In the genomic region with DNA sequence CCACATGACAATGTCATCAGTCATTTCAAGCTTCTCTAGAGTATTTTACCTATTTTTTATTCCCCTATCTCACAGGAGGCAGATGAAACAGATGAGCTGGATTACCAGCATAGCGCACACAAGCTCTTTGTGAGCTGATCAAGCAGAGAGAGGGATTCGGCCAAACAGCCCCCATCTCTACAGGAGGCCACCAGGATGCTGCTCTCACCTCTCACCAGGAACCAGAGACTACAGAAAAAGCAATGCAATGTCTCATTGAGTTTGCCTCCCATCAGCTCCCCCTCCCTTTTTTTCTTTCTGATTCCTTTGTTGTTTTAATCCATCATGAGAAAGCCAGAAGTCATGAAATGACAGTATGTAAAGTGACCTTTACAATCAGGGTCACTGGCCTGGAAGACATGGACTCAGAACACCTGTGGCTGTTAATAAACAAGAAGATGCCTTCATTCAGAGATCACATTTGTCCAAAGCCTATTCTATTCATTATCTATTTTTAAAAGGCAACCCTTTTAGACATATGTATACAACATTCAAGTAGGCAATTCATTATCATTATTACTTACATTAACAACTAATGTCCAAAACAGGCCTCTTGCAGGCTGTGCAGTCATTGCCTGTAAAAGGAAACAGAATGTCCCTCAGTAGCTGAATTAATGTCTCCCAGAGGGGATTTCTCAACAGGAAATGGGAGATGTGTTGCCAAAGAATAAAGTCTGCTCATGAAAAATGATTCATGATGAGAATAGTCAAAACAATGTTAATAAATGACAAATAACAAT, we compare ENCODE assay signal across 12 cellular contexts.
DNase-seq lines count a peak whose midpoint lies in the region; ATAC-seq and TF ChIP-seq lines count a peak whose summit lies in the region.
"Had no signal": no experiment of that assay in that cellular context is flagged by ENCODE, and none has a peak within 500 bp of the region (broad histone marks: within the 10 kb centered on the region; RNA-seq: fewer than 3 reads in every experiment).

No MANE protein-coding gene starts in this region.

- peaks cover 13% of the 10 kb centered on the region for H3K4me1 Mint-ChIP-seq in osteocyte (ENCODE audit: unreplicated experiment)

- no peaks in the 10 kb centered on the region for H3K36me3 Mint-ChIP-seq in osteocyte (ENCODE audit: unreplicated experiment)

- DNase-seq in GM03348 (ENCODE audit: low spot score) = peak; percentile 48
- DNase-seq in RWPE2 (ENCODE audit: low spot score) = no peak
- DNase-seq in fibroblast of pulmonary artery (ENCODE audit: low read depth) = peak; percentile 93
- DNase-seq in osteocyte (ENCODE audit: extremely low spot score, unreplicated experiment) = no peak
- DNase-seq in GM13976 (ENCODE audit: low spot score) = no peak
- DNase-seq in NCI-H1436 (lab: John Stamatoyannopoulos, UW) = no peak
- DNase-seq in NOMO-1 treated with DMSO at 0.1 percent for 48 hours (lab: John Stamatoyannopoulos, UW; ENCODE audit: unreplicated experiment) = no peak
- DNase-seq in GM20000 (ENCODE audit: low spot score) = no peak
- DNase-seq: activated T-cell treated with anti-CD3 and anti-CD28 coated beads, Interleukin-2, amount 50 U/mL, for 24 hours; DMS79 treated with DMSO at 0.1 percent for 48 hours; NCI-H1092 treated with DMSO at 0.1 percent for 48 hours; upper lobe of left lung had no signal

- peak overlapping the region; percentile 90 for H3K27ac ChIP-seq in RWPE2 (ENCODE audit: poor library complexity, severe bottlenecking)
- H3K27ac ChIP-seq: upper lobe of left lung had no signal

- H3K36me3 ChIP-seq in RWPE2 (ENCODE audit: low read depth) = no peaks in the 10 kb centered on the region
- H3K36me3 ChIP-seq: upper lobe of left lung had no signal

- no peak for TF ChIP-seq CTCF in RWPE2 (IDR thresholded peaks at IDR 0.05; ENCODE audit: poor library complexity, severe bottlenecking)
- no peak for TF ChIP-seq CTCF in fibroblast of pulmonary artery (IDR thresholded peaks at IDR 0.05; ENCODE audit: low read length, missing control alignments)
- no peak for TF ChIP-seq CTCF in osteocyte (IDR thresholded peaks at IDR 0.05)
- TF ChIP-seq CTCF in GM13976 (IDR thresholded peaks at IDR 0.05; ENCODE audit: borderline replicate concordance, control extremely low read depth, extremely low read depth, insufficient read depth, missing control alignments) = no peak
- TF ChIP-seq CTCF in GM20000 (IDR thresholded peaks at IDR 0.05; ENCODE audit: extremely low read depth, missing control alignments) = no peak

- H3K27me3 Mint-ChIP-seq in osteocyte (ENCODE audit: unreplicated experiment) = no peaks in the 10 kb centered on the region
- H3K27me3 Mint-ChIP-seq: activated T-cell treated with anti-CD3 and anti-CD28 coated beads, Interleukin-2, amount 50 U/mL, for 24 hours had no signal

- no peak overlapping the region for H3K4me3 Mint-ChIP-seq in osteocyte (ENCODE audit: unreplicated experiment)
- H3K4me3 Mint-ChIP-seq: activated T-cell treated with anti-CD3 and anti-CD28 coated beads, Interleukin-2, amount 50 U/mL, for 24 hours had no signal

- no peaks in the 10 kb centered on the region for H3K9me3 Mint-ChIP-seq in osteocyte (ENCODE audit: unreplicated experiment)
- H3K9me3 Mint-ChIP-seq: activated T-cell treated with anti-CD3 and anti-CD28 coated beads, Interleukin-2, amount 50 U/mL, for 24 hours had no signal

- peak; percentile 93 for ATAC-seq in RWPE2 (ENCODE audit: low read depth)

- peaks cover 15% of the 10 kb centered on the region for H3K4me1 ChIP-seq in RWPE2 (ENCODE audit: insufficient read depth, poor library complexity, severe bottlenecking)

- H3K4me3 ChIP-seq in RWPE2 (ENCODE audit: severe bottlenecking) = no peak overlapping the region
- H3K4me3 ChIP-seq in fibroblast of pulmonary artery (replicated peaks; ENCODE audit: low read depth, low read length) = no peak overlapping the region
- H3K4me3 ChIP-seq: upper lobe of left lung had no signal

- no peaks in the 10 kb centered on the region for H3K27me3 ChIP-seq in RWPE2 (ENCODE audit: insufficient read depth, poor library complexity, severe bottlenecking)
- H3K27me3 ChIP-seq: upper lobe of left lung had no signal

- peak overlapping the region; percentile 55 for H3K27ac Mint-ChIP-seq in osteocyte (ENCODE audit: unreplicated experiment)
- H3K27ac Mint-ChIP-seq: activated T-cell treated with anti-CD3 and anti-CD28 coated beads, Interleukin-2, amount 50 U/mL, for 24 hours had no signal

- H3K9me3 ChIP-seq in RWPE2 (ENCODE audit: severe bottlenecking) = no peaks in the 10 kb centered on the region
- H3K9me3 ChIP-seq: upper lobe of left lung had no signal

- in situ Hi-C loops in GM13976 (cut with MboI; ENCODE audit: low sequenced_read_pairs, unreplicated experiment) = no loop called here

Comparison
In these comparisons a context has a peak if more than half of its experiments do, and no peak if none do; other contexts are left out.
1. DNase-seq: peak in GM03348 (single experiment) and fibroblast of pulmonary artery (single experiment); none in RWPE2 (single experiment), osteocyte (single experiment), GM13976 (single experiment), NCI-H1436 (single experiment), NOMO-1 treated with DMSO at 0.1 percent for 48 hours (single experiment) and GM20000 (single experiment).